ENCODE assay signal across 19 cellular contexts in the genomic region with DNA sequence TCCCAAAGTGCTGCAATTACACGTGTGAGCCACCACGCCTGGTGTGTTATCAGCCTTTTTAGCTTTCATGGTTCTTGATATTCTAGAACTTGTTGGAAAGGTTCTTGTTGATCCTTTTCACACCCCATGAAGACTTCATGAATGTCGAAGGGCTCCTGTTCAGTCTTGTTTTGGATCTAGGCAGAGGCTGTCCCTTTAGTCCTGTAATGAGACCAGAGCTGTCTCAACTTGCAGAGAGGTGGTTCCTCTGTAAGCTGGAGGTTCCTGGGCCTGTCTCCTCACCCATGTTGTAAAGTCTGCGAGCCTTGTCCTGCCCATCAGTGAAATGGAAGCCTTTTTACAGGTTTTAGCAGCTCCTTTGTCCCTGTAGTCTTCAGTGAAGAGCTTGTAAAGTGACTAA. TPM values are rescaled to one million over a fixed set of nuclear protein-coding genes. Genes with fewer than 3 reads are reported as not detected.
A peak's percentile ranks its signal among the peaks of the same experiment; 100 is the strongest.
DNase-seq lines count a peak whose midpoint lies in the region; ATAC-seq and TF ChIP-seq lines count a peak whose summit lies in the region.
"Had no signal": no experiment of that assay in that cellular context is flagged by ENCODE, and none has a peak within 500 bp of the region (broad histone marks: within the 10 kb centered on the region; RNA-seq: fewer than 3 reads in every experiment).

No MANE protein-coding gene starts in this region.

- H4K8ac ChIP-seq in H9 (replicated peaks; ENCODE audit: insufficient read length, low read depth, low read length) = no peak overlapping the region
- peak overlapping the region in 1 of 2 experiments; percentile 65; a peak in 2 of 4 replicates for H4K8ac ChIP-seq in IMR-90 (ENCODE audit: low read depth in 2 of 2, low read length in 2 of 2)

- peaks cover 33% of the 10 kb centered on the region for H3K36me3 ChIP-seq in IMR-90 (ENCODE audit: control insufficient read depth, insufficient read depth, low read length)
- H3K36me3 ChIP-seq in endodermal cell (ENCODE audit: control insufficient read depth, insufficient read depth, low read length) = peaks cover 62% of the 10 kb centered on the region

- H2AK9ac ChIP-seq in IMR-90 (replicated peaks; ENCODE audit: low read depth, low read length, poor library complexity) = no peak overlapping the region

- no peak for ATAC-seq in IMR-90 (ENCODE audit: low read depth)
- ATAC-seq in naive thymus-derived CD8-positive, alpha-beta T cell = no peak
- ATAC-seq: activated CD4-positive, alpha-beta T cell treated with anti-CD3 and anti-CD28 coated beads for 36 hours; gastroesophageal sphincter; GM12878; left lobe of liver; Panc1 had no signal

- H2BK120ac ChIP-seq in H9 (ENCODE audit: low read depth, low read length, poor library complexity, severe bottlenecking) (no peak overlapping the region), IMR-90 (ENCODE audit: low read depth, low read length) (peak overlapping the region; percentile 50)

- TF ChIP-seq POLR2A in IMR-90 (IDR thresholded peaks at IDR 0.05; ENCODE audit: low read depth, low read length) = no peak

- DNase-seq in H9 = no peak
- DNase-seq in IMR-90 = no peak
- DNase-seq in endodermal cell = no peak
- no peak for DNase-seq in nephron progenitor cell
- DNase-seq in NCI-H1436 (lab: John Stamatoyannopoulos, UW) = no peak
- no peak for DNase-seq in naive thymus-derived CD8-positive, alpha-beta T cell
- no peak for DNase-seq in AG20443 (ENCODE audit: low spot score)
- DNase-seq: activated CD4-positive, alpha-beta T cell treated with anti-CD3 and anti-CD28 coated beads for 36 hours; Kasumi-1; NCI-H1105; NCI-H82; posterior cingulate gyrus; T1000 had no signal

- BruUV-seq in IMR-90 (replicated peaks; lab: Mats Ljungman, UMichigan) = no TSS peak

- CTCF ChIA-PET in IMR-90 (lab: Yijun Ruan, JAX) = interaction anchor here (1.3 to 1.4 kb wide), 2 partner anchors 13 to 27 kb away, joined by 4 to 5 read pairs; no protein-coding TSS in a partner anchor

- H3K79me1 ChIP-seq in H9 (ENCODE audit: insufficient read depth, low read depth, low read length, poor library complexity, severe bottlenecking) = peaks cover 3% of the 10 kb centered on the region
- H3K79me1 ChIP-seq in IMR-90 (ENCODE audit: low read depth in 1 of 2, low read length in 2 of 2) = peaks cover 31 to 76% of the 10 kb centered on the region in 2 experiments

- H4K20me1 ChIP-seq in H9 (ENCODE audit: control insufficient read depth, insufficient read depth, insufficient read length) (peaks cover 2% of the 10 kb centered on the region), IMR-90 (ENCODE audit: insufficient read depth, low read length) (peaks cover 59% of the 10 kb centered on the region)

- no peak overlapping the region for H3K18ac ChIP-seq in H9 (ENCODE audit: insufficient read length, low read depth, low read length)
- H3K18ac ChIP-seq in IMR-90 (ENCODE audit: low read depth, low read length) = no peak overlapping the region

- H4K91ac ChIP-seq in H9 (ENCODE audit: insufficient read length, low read depth, low read length) (no peak overlapping the region), IMR-90 (ENCODE audit: insufficient read depth, low read depth, low read length) (peak overlapping the region; percentile 46; the same call in 1 of the 2 replicates)

- H3K9me3 ChIP-seq in H9 (ENCODE audit: control insufficient read depth, low read depth, low read length) (no peaks in the 10 kb centered on the region), IMR-90 (ENCODE audit: control insufficient read depth, insufficient read depth, low read length) (no peaks in the 10 kb centered on the region), endodermal cell (ENCODE audit: control insufficient read depth, low read length) (no peaks in the 10 kb centered on the region)
- H3K9me3 ChIP-seq: gastroesophageal sphincter, tibial nerve had no signal

- H3K4me3 ChIP-seq in IMR-90 (ENCODE audit: insufficient read depth, low read depth, low read length) = no peak overlapping the region
- no peak overlapping the region for H3K4me3 ChIP-seq in endodermal cell (ENCODE audit: low read length)
- H3K4me3 ChIP-seq: gastroesophageal sphincter, GM12878, SK-N-MC, tibial nerve had no signal

- H4K5ac ChIP-seq in H9 (ENCODE audit: insufficient read length, low read depth, low read length) (no peak overlapping the region), IMR-90 (ENCODE audit: low read depth, low read length) (peak overlapping the region; percentile 58; the same call in 1 of the 2 replicates)

- peaks cover 71 to 72% of the 10 kb centered on the region in 2 experiments for H3K4me1 Mint-ChIP-seq in H9
- peaks cover 40% of the 10 kb centered on the region for H3K4me1 Mint-ChIP-seq in endodermal cell
- H3K4me1 Mint-ChIP-seq in nephron progenitor cell = peaks cover 35% of the 10 kb centered on the region
- peaks cover 21 to 62% (median 37%) of the 10 kb centered on the region in 4 donors for H3K4me1 Mint-ChIP-seq in naive thymus-derived CD8-positive, alpha-beta T cell

- no peaks in the 10 kb centered on the region for H3K27me3 Mint-ChIP-seq in H9 (ENCODE audit: low read depth)
- no peaks in the 10 kb centered on the region for H3K27me3 Mint-ChIP-seq in endodermal cell (ENCODE audit: insufficient read depth)
- H3K27me3 Mint-ChIP-seq in nephron progenitor cell (ENCODE audit: low read depth, poor library complexity) = no peaks in the 10 kb centered on the region
- H3K27me3 Mint-ChIP-seq in naive thymus-derived CD8-positive, alpha-beta T cell = no peaks in the 10 kb centered on the region
- H3K27me3 Mint-ChIP-seq: activated CD4-positive, alpha-beta T cell treated with anti-CD3 and anti-CD28 coated beads for 36 hours had no signal

- peaks cover 40% of the 10 kb centered on the region for H3K9me1 ChIP-seq in IMR-90 (ENCODE audit: insufficient read depth, low read length)

- H3K9ac ChIP-seq in H9 (ENCODE audit: extremely low read depth, insufficient read length, low read length) (no peak overlapping the region), IMR-90 (ENCODE audit: low read depth, low read length) (no peak overlapping the region), endodermal cell (ENCODE audit: extremely low read depth, low read length, poor library complexity, severe bottlenecking) (no peak overlapping the region)

- no peak overlapping the region; a peak in 1 of 5 replicates for H3K4me3 Mint-ChIP-seq in H9
- H3K4me3 Mint-ChIP-seq in endodermal cell = no peak overlapping the region
- no peak overlapping the region for H3K4me3 Mint-ChIP-seq in nephron progenitor cell
- H3K4me3 Mint-ChIP-seq in naive thymus-derived CD8-positive, alpha-beta T cell = no peak overlapping the region
- H3K4me3 Mint-ChIP-seq: activated CD4-positive, alpha-beta T cell treated with anti-CD3 and anti-CD28 coated beads for 36 hours had no signal

- H3K27ac ChIP-seq in H9 (ENCODE audit: insufficient read length, low read depth, low read length) = no peak overlapping the region
- H3K27ac ChIP-seq in IMR-90 (ENCODE audit: insufficient read depth, low read length) = peak overlapping the region; percentile 60
- H3K27ac ChIP-seq in endodermal cell (ENCODE audit: low read depth, low read length) = peak overlapping the region; percentile 4
- H3K27ac ChIP-seq: SK-N-MC, tibial nerve had no signal

- H2AK5ac ChIP-seq in H9 (ENCODE audit: insufficient read length, low read length) (no peak overlapping the region), IMR-90 (ENCODE audit: low read depth, low read length) (peak overlapping the region; percentile 65; the same call in 1 of the 2 replicates)

- H3K27ac Mint-ChIP-seq in H9 (peak overlapping the region; percentile 62 to 95 (median 81); a peak in 5 of 7 replicates), endodermal cell (peak overlapping the region; percentile 67), nephron progenitor cell (peak overlapping the region; percentile 77)
- peak overlapping the region in 3 of 10 donors; percentile 31 to 73 (median 38) for H3K27ac Mint-ChIP-seq in naive thymus-derived CD8-positive, alpha-beta T cell
- H3K27ac Mint-ChIP-seq: activated CD4-positive, alpha-beta T cell treated with anti-CD3 and anti-CD28 coated beads for 36 hours had no signal

- H3K4me2 ChIP-seq in H9 (ENCODE audit: insufficient read depth, insufficient read length, low read length) = no peak overlapping the region
- no peak overlapping the region for H3K4me2 ChIP-seq in IMR-90 (ENCODE audit: low read depth, low read length)

- peaks cover 39% of the 10 kb centered on the region for H3K79me2 ChIP-seq in H9 (ENCODE audit: insufficient read depth, low read length)

- no peak overlapping the region for H3K4ac ChIP-seq in H9 (ENCODE audit: low read depth, low read length)
- peak overlapping the region; percentile 70 for H3K4ac ChIP-seq in IMR-90 (ENCODE audit: low read depth, low read length)

- intact Hi-C loops in IMR-90 (cut with micrococcal nuclease) = loop anchor here (2.0 to 10.0 kb wide), 2 partner anchors 37 to 257 kb away; a partner anchor contains a TSS

- dilution Hi-C loops in IMR-90 (cut with HindIII; ENCODE audit: low sequenced_read_pairs, unreplicated experiment) = no loop called here

- H2BK20ac ChIP-seq in H9 (ENCODE audit: low read depth, low read length, poor library complexity, severe bottlenecking) (no peak overlapping the region), IMR-90 (ENCODE audit: low read depth, low read length) (peak overlapping the region; percentile 72)

- H3K9me3 Mint-ChIP-seq in H9 = no peaks in the 10 kb centered on the region
- no peaks in the 10 kb centered on the region for H3K9me3 Mint-ChIP-seq in endodermal cell
- H3K9me3 Mint-ChIP-seq in nephron progenitor cell = no peaks in the 10 kb centered on the region
- H3K9me3 Mint-ChIP-seq in naive thymus-derived CD8-positive, alpha-beta T cell = no peaks in the 10 kb centered on the region

- POLR2A ChIA-PET in IMR-90 (lab: Charles Lee; ENCODE audit: unreplicated experiment) = interaction anchor here (0.6 kb wide), 1 partner anchor 942 kb away, joined by 4 read pairs; no protein-coding TSS in a partner anchor
- POLR2A ChIA-PET in naive thymus-derived CD8-positive, alpha-beta T cell (lab: Charles Lee) = interaction anchor here (1.6 kb wide), 1 partner anchor 12 kb away, joined by 4 read pairs; no protein-coding TSS in a partner anchor

- H3K23ac ChIP-seq in H9 (ENCODE audit: insufficient read length, low read depth, low read length) (no peak overlapping the region), IMR-90 (ENCODE audit: low read depth, low read length) (peak overlapping the region; percentile 84)

- H2BK15ac ChIP-seq in H9 (ENCODE audit: low read depth, low read length) = no peak overlapping the region
- peak overlapping the region; percentile 1; the same call in 1 of the 3 replicates for H2BK15ac ChIP-seq in IMR-90 (ENCODE audit: low read depth, low read length)

- no peak overlapping the region for H3K14ac ChIP-seq in H9 (ENCODE audit: insufficient read depth, low read length)
- H3K14ac ChIP-seq in IMR-90 (replicated peaks; ENCODE audit: low read depth, low read length) = peak overlapping the region; percentile 56

- WGBS in H9 (ENCODE audit: extremely low coverage, insufficient read length, low lambda C conversion rate) = no CpG with 5 or more reads among the region's 4 CpGs
- WGBS in IMR-90 (ENCODE audit: extremely low coverage in 2 of 2, insufficient read length in 1 of 2), 2 experiments = 80% methylated on average over 1 of the region's 4 CpGs; no CpG with 5 or more reads in 1 of the 2 experiments
- 89 to 93% methylated on average over 4 of the region's 4 CpGs for WGBS in endodermal cell (ENCODE audit: insufficient coverage in 1 of 2, insufficient read length in 1 of 2), 2 experiments

- TF ChIP-seq CTCF in H9 (conservative IDR thresholded peaks at IDR 0.05) (no peak), IMR-90 (conservative IDR thresholded peaks at IDR 0.05; ENCODE audit: low read depth, low read length) (no peak), endodermal cell (conservative IDR thresholded peaks at IDR 0.05) (no peak), nephron progenitor cell (IDR thresholded peaks at IDR 0.05) (no peak)

- no peaks in the 10 kb centered on the region for H3K23me2 ChIP-seq in H9 (ENCODE audit: insufficient read length, low read depth, low read length, poor library complexity, severe bottlenecking)

- H3K27me3 ChIP-seq in H9 (ENCODE audit: insufficient read depth, low read length) (no peaks in the 10 kb centered on the region), IMR-90 (ENCODE audit: control insufficient read depth, insufficient read depth, low read length) (no peaks in the 10 kb centered on the region), endodermal cell (ENCODE audit: control insufficient read depth, insufficient read depth, low read length, poor library complexity, severe bottlenecking) (no peaks in the 10 kb centered on the region)
- H3K27me3 ChIP-seq: gastroesophageal sphincter, tibial nerve had no signal

- H3K56ac ChIP-seq in H9 (ENCODE audit: insufficient read length, low read depth, low read length) (no peak overlapping the region), IMR-90 (ENCODE audit: extremely low read depth, insufficient read depth, low read length) (no peak overlapping the region)

- H2AFZ ChIP-seq in H9 (ENCODE audit: low read length) (no peak overlapping the region), IMR-90 (replicated peaks; ENCODE audit: low read length, poor library complexity) (no peak overlapping the region)

- H3K4me1 ChIP-seq in H9 (ENCODE audit: insufficient read depth, low read length) (peaks cover 9% of the 10 kb centered on the region; the same call in 1 of the 2 replicates), IMR-90 (ENCODE audit: control insufficient read depth, insufficient read depth, low read length) (peaks cover 27% of the 10 kb centered on the region), endodermal cell (ENCODE audit: control insufficient read depth, insufficient read depth, low read length) (no peaks in the 10 kb centered on the region)

- TF ChIP-seq RAD21 in IMR-90 (IDR thresholded peaks at IDR 0.05; ENCODE audit: low read length) = no peak

- H3T11ph ChIP-seq in H9 (ENCODE audit: low read length) = no peak overlapping the region

- H2BK12ac ChIP-seq in H9 (ENCODE audit: insufficient read length, low read depth, low read length) = no peak overlapping the region

- in situ Hi-C loops in IMR-90 (cut with MboI; ENCODE audit: low sequenced_read_pairs) = no loop called here

- H2BK5ac ChIP-seq in H9 (ENCODE audit: insufficient read length, low read length) (no peak overlapping the region), IMR-90 (ENCODE audit: low read depth, low read length, poor library complexity, severe bottlenecking) (peak overlapping the region; percentile 35)

- peaks cover 22 to 72% (median 65%) of the 10 kb centered on the region in 3 experiments for H3K36me3 Mint-ChIP-seq in H9 (ENCODE audit: insufficient read depth in 1 of 3, low read depth in 3 of 3)
- H3K36me3 Mint-ChIP-seq in endodermal cell (ENCODE audit: low read depth) = peaks cover 50% of the 10 kb centered on the region
- peaks cover 65% of the 10 kb centered on the region for H3K36me3 Mint-ChIP-seq in nephron progenitor cell (ENCODE audit: low read depth)
- H3K36me3 Mint-ChIP-seq in naive thymus-derived CD8-positive, alpha-beta T cell = peaks cover 0 to 79% (median 9%) of the 10 kb centered on the region in 3 donors

RNA-seq across cellular contexts. Expression of a gene that starts 38.2 kb away (rescaled TPM):
- total RNA-seq in H9 (2021) (243 and 251 TPM in 2 replicates), IMR-90 (2012; rRNA removed) (19.4 and 22.2 TPM in 2 replicates), endodermal cell (100 to 1,000 TPM; 309 to 334 TPM)
- polyA plus RNA-seq in IMR-90 (2012; rRNA removed) = 39.1 and 46.5 TPM in 2 replicates
- polyA plus RNA-seq in IMR-90 (2012; cell fraction: cytosol; rRNA removed) = 26.8 and 31.7 TPM in 2 replicates
- 111 and 118 TPM in 2 replicates for polyA plus RNA-seq in IMR-90 (2012; cell fraction: nucleus; rRNA removed; ENCODE audit: low replicate concordance)
- polyA plus RNA-seq in endodermal cell (2013, experiment 1 of 2) = 182 TPM
- polyA plus RNA-seq in endodermal cell (2013, experiment 2 of 2) = 205 TPM
- total RNA-seq in naive thymus-derived CD8-positive, alpha-beta T cell = 100 to 1,000 TPM; 383 to 386 TPM
- 10 to 100 TPM; 13.4 to 56.3 (median 27.9) TPM for polyA plus RNA-seq in naive thymus-derived CD8-positive, alpha-beta T cell

Comparison
In these comparisons a context has a peak if more than half of its experiments do, and no peak if none do; other contexts are left out.
1. RNA of a gene that starts 38.2 kb away (total RNA-seq): 383 to 386 TPM in naive thymus-derived CD8-positive, alpha-beta T cell, 309 to 334 TPM in endodermal cell and 243 to 251 TPM in H9; 19.4 to 22.2 TPM in IMR-90; every median in the first group is over 10 times any median in the second.